Comparison of ENCODE assay signal across 1 cellular context in the genomic region with DNA sequence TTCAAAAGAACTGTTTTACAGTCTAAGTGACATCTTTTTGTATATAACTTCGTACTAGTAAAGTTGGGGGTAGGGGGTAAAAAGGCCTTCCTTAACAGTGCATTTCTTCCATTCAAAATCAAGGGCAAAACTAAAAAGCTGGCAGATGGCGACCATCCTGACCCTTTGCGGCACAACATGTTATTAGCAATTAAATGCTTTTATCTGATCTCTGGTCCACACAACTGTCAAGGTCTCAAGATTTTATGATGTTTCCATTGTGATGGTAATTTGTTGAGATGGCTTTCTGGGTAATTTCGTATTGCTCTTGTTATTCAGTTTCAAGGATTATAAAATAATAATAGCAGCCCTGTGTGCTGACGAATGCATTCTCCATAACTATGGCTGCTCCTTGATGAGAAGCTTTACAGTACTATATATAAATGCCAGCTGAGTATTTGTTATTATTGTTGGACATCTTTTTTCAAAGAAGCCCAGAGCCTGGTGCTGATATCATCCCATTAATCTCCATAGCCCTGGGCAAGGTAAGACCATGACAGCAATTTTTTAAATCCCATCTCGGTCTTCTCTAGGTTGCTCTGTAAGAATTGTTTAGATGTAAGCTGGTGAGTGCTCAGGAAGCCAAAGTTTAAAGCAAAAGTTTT.
TF ChIP-seq lines count a peak whose summit lies in the region.

No MANE protein-coding gene starts in this region.

TF ChIP-seq in HepG2, 621 proteins besides CTCF, POLR2A, EP300 and RAD21 (continued from another document):
- TF ChIP-seq, protein P1, sequence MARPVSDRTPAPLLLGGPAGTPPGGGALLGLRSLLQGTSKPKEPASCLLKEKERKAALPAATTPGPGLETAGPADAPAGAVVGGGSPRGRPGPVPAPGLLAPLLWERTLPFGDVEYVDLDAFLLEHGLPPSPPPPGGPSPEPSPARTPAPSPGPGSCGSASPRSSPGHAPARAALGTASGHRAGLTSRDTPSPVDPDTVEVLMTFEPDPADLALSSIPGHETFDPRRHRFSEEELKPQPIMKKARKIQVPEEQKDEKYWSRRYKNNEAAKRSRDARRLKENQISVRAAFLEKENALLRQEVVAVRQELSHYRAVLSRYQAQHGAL (CRISPR knock-in tag; IDR thresholded peaks at IDR 0.05; ENCODE audit: not compliant biosample characterization): no peak
- no peak for TF ChIP-seq SRSF9 (IDR thresholded peaks at IDR 0.05; ENCODE audit: borderline replicate concordance, insufficient read depth, low read depth, low read length, poor library complexity, severe bottlenecking)
- no peak for TF ChIP-seq ZNF737 (CRISPR knock-in tag; IDR thresholded peaks at IDR 0.05; ENCODE audit: borderline replicate concordance)
- TF ChIP-seq ZNF749 (CRISPR knock-in tag; IDR thresholded peaks at IDR 0.05; ENCODE audit: borderline replicate concordance): no peak
- no peak for TF ChIP-seq ZKSCAN1 (IDR thresholded peaks at IDR 0.05; ENCODE audit: low read length)
- TF ChIP-seq NR2F1 (CRISPR knock-in tag; IDR thresholded peaks at IDR 0.05): no peak
- TF ChIP-seq NFRKB (IDR thresholded peaks at IDR 0.05): no peak
- TF ChIP-seq NFYB (CRISPR knock-in tag; IDR thresholded peaks at IDR 0.05): no peak
TF ChIP-seq in HepG2: peak in this region for 0.
